28 cellular contexts compared by ENCODE assay signal in the genomic region with DNA sequence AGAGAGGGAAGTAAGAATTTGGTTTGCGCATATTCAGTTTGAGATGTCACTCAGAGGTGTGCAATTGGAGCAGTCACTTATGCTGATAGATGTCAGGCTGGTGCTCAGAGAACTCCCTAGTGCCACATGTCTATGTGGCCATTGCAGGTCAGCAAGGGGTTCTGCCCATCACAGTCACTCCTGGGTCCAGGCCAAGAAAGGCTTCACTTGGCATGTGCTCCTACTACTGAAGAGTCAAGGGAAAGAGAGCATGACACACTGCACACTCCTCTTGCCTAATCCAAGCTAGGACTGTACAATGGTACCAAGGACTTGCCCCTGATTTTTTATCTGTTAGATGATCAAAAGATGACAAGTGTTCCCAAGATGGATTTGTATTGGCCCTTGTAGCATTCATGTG. TPM values are rescaled to one million over a fixed set of nuclear protein-coding genes. Genes with fewer than 3 reads are reported as not detected.
"Had no signal": no experiment of that assay in that cellular context is flagged by ENCODE, and none has a peak within 500 bp of the region (broad histone marks: within the 10 kb centered on the region; RNA-seq: fewer than 3 reads in every experiment).

No MANE protein-coding gene starts in this region.

- H3K4me2 ChIP-seq: neural progenitor cell had no signal

- H3K4me1 ChIP-seq: gastrocnemius medialis, neural progenitor cell, testis, tibial nerve, upper lobe of left lung, uterus had no signal

- FAIRE-seq: colon had no signal

- H3K36me3 Mint-ChIP-seq: immature natural killer cell; naive thymus-derived CD4-positive, alpha-beta T cell; neural progenitor cell; stimulated activated effector memory CD8-positive, alpha-beta T cell treated with anti-CD3 and anti-CD28 coated beads, Interleukin-12 subunit alpha, Interleukin-12 subunit beta, amount 100 ng/mL, for 72 hours had no signal

- H3K4me1 Mint-ChIP-seq: immature natural killer cell; naive thymus-derived CD4-positive, alpha-beta T cell; stimulated activated effector memory CD8-positive, alpha-beta T cell treated with anti-CD3 and anti-CD28 coated beads, Interleukin-12 subunit alpha, Interleukin-12 subunit beta, amount 100 ng/mL, for 72 hours had no signal

- H3K4me3 Mint-ChIP-seq: immature natural killer cell; naive thymus-derived CD4-positive, alpha-beta T cell; nephron; neural progenitor cell; stimulated activated effector memory CD8-positive, alpha-beta T cell treated with anti-CD3 and anti-CD28 coated beads, Interleukin-12 subunit alpha, Interleukin-12 subunit beta, amount 100 ng/mL, for 72 hours had no signal

- H3K9me3 Mint-ChIP-seq: stimulated activated effector memory CD8-positive, alpha-beta T cell treated with anti-CD3 and anti-CD28 coated beads, Interleukin-12 subunit alpha, Interleukin-12 subunit beta, amount 100 ng/mL, for 72 hours had no signal

- H3K27ac Mint-ChIP-seq: immature natural killer cell; naive thymus-derived CD4-positive, alpha-beta T cell; nephron; neural progenitor cell; progenitor cell of endocrine pancreas; stimulated activated effector memory CD8-positive, alpha-beta T cell treated with anti-CD3 and anti-CD28 coated beads, Interleukin-12 subunit alpha, Interleukin-12 subunit beta, amount 100 ng/mL, for 72 hours had no signal

- H3K9ac ChIP-seq: neural progenitor cell, parathyroid adenoma had no signal

- H2AFZ ChIP-seq: neural progenitor cell, parathyroid adenoma had no signal

- H3K9me3 ChIP-seq: gastrocnemius medialis, testis, uterus had no signal

- H3K27me3 ChIP-seq: gastrocnemius medialis, neural progenitor cell, testis, tibial nerve, upper lobe of left lung, uterus had no signal

- H3K79me2 ChIP-seq: parathyroid adenoma had no signal

- H3K36me3 ChIP-seq: gastrocnemius medialis, neural progenitor cell, tibial nerve, upper lobe of left lung, uterus had no signal

- H3K27ac ChIP-seq: dorsolateral prefrontal cortex, gastrocnemius medialis, neural progenitor cell, testis, tibial nerve, upper lobe of left lung, uterus had no signal

- H3K4me3 ChIP-seq: dorsolateral prefrontal cortex, gastrocnemius medialis, neural progenitor cell, testis, tibial nerve, upper lobe of left lung, uterus had no signal

- DNase-seq: dorsolateral prefrontal cortex; effector CD4-positive, alpha-beta T cell; foreskin fibroblast; gastrocnemius medialis; head of caudate nucleus; hippocampal formation; immature natural killer cell; islet precursor cell; kidney glomerular epithelial cell; mesendoderm; midbrain; naive thymus-derived CD4-positive, alpha-beta T cell; stimulated activated CD4-positive, alpha-beta T cell treated with anti-CD3 and anti-CD28 coated beads, Interleukin-2, amount 100 ng/mL, for 24 hours; stimulated activated CD4-positive, alpha-beta T cell treated with anti-CD3 and anti-CD28 coated beads, Interleukin-4, amount 100 ng/mL, for 24 hours; stimulated activated naive CD4-positive, alpha-beta T cell treated with Interleukin-2 at 50 U/mL for 16 hours; substantia nigra; testis; upper lobe of left lung; uterus had no signal

RNA-seq across cellular contexts. Expression of a gene that starts 57.1 kb away (rescaled TPM):
- total RNA-seq: gastrocnemius medialis; glomerular endothelial cell; naive thymus-derived CD4-positive, alpha-beta T cell; sciatic nerve; tibial nerve had no signal
- polyA plus RNA-seq: immature natural killer cell; naive thymus-derived CD4-positive, alpha-beta T cell had no signal
